ENCODE assay signal across 39 cellular contexts in the genomic region with DNA sequence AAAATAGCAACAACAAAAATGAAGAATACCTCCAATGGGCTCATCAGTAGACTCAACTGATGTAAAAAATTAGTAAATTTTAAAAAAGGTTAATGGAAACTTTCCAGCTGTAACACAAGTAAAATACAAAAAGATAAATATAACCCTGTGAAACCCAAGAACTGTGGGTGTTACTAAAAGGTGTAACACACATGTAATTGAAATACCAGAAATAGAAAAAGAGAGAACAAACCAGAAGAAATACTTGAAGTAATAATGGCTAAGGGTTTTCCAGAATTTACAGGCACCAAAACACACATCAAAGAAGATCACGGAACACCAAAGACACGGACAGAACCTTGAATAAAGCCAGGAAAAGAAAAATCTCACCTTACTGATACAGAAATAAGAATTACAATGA.
"Had no signal": no experiment of that assay in that cellular context is flagged by ENCODE, and none has a peak within 500 bp of the region (broad histone marks: within the 10 kb centered on the region; RNA-seq: fewer than 3 reads in every experiment).

No MANE protein-coding gene starts in this region.

- H3K4me3 ChIP-seq: adrenal gland, ascending aorta, body of pancreas, breast epithelium, cardiac muscle cell had no signal

- H3K9me3 Mint-ChIP-seq: activated naive CD4-positive, alpha-beta T cell treated with anti-CD3 and anti-CD28 coated beads for 36 hours; activated naive CD4-positive, alpha-beta T cell treated with anti-CD3 and anti-CD28 coated beads, Interleukin-2, amount 10 ng/mL, durations not matched to agents 7 days and 5 days; activated naive CD8-positive, alpha-beta T cell treated with anti-CD3 and anti-CD28 coated beads, Interleukin-2, amount 10 ng/mL, durations not matched to agents 7 days and 5 days; activated T-helper 1 cell treated with anti-CD3 and anti-CD28 coated beads, Interleukin-12 subunit alpha, Interleukin-12 subunit beta, Interleukin-2, Interleukin-4 antibody, amounts not matched to agents 30 ng/mL and 10 ng/mL and 1 ng/mL, durations not matched to agents 14 hours and 24 hours and 36 hours; activated T-helper 2 cell treated with anti-CD3 and anti-CD28 coated beads, Interferon-gamma antibody, Interleukin-2, Interleukin-4, amounts not matched to agents 10 μg/mL and 5 μg/mL and 100 μg/mL, durations not matched to agents 14 hours and 24 hours and 36 hours had no signal

- H3K27me3 Mint-ChIP-seq: activated naive CD4-positive, alpha-beta T cell treated with anti-CD3 and anti-CD28 coated beads, Interleukin-2, amount 10 ng/mL, durations not matched to agents 7 days and 5 days; activated naive CD8-positive, alpha-beta T cell treated with anti-CD3 and anti-CD28 coated beads, Interleukin-2, amount 50 U/mL, for 24 hours had no signal

- H3K27ac ChIP-seq: adrenal gland, ascending aorta, body of pancreas, brain microvascular endothelial cell, breast epithelium, cardiac muscle cell had no signal

- H3K9me3 ChIP-seq: adrenal gland, ascending aorta, body of pancreas, breast epithelium had no signal

- H3K27me3 ChIP-seq: adrenal gland, ascending aorta, body of pancreas, brain microvascular endothelial cell, breast epithelium, cardiac muscle cell had no signal

- ATAC-seq: activated naive CD4-positive, alpha-beta T cell treated with anti-CD3 and anti-CD28 coated beads, Interleukin-2, amount 50 U/mL, for 72 hours; activated naive CD8-positive, alpha-beta T cell treated with anti-CD3 and anti-CD28 coated beads, Interleukin-2, amount 50 U/mL, for 24 hours; activated T-cell treated with anti-CD3 and anti-CD28 coated beads, Interleukin-2, amount 50 U/mL, for 4 hours; activated T-cell treated with anti-CD3 and anti-CD28 coated beads, Interleukin-2, amount 50 U/mL, for 72 hours; activated T-helper 17 cell treated with anti-CD3 and anti-CD28 coated beads, Interleukin-2, amount 50 U/mL, for 72 hours; body of pancreas had no signal

- DNase-seq: activated effector memory CD4-positive, alpha-beta T cell treated with anti-CD3 and anti-CD28 coated beads, Interleukin-2, amount 50 U/mL, for 16 hours; activated effector memory CD4-positive, alpha-beta T cell treated with Interleukin-2 at 50 U/mL for 16 hours; activated gamma-delta T cell; activated gamma-delta T cell treated with Interleukin-2 at 50 U/mL for 16 hours; activated naive CD4-positive, alpha-beta T cell; activated naive CD4-positive, alpha-beta T cell treated with anti-CD3 and anti-CD28 coated beads for 36 hours; activated naive CD4-positive, alpha-beta T cell treated with anti-CD3 and anti-CD28 coated beads, Interleukin-2, amount 10 ng/mL, durations not matched to agents 7 days and 5 days; activated naive CD4-positive, alpha-beta T cell treated with anti-CD3 and anti-CD28 coated beads, Interleukin-2, amount 50 U/mL, for 16 hours; activated naive CD4-positive, alpha-beta T cell treated with Interleukin-2 at 50 U/mL for 16 hours; activated naive CD8-positive, alpha-beta T cell treated with anti-CD3 and anti-CD28 coated beads for 36 hours; activated naive CD8-positive, alpha-beta T cell treated with anti-CD3 and anti-CD28 coated beads, Interleukin-2, amount 10 ng/mL, durations not matched to agents 7 days and 5 days; activated naive CD8-positive, alpha-beta T cell treated with anti-CD3 and anti-CD28 coated beads, Interleukin-2, amount 50 U/mL, for 24 hours; activated T-cell treated with anti-CD3 and anti-CD28 coated beads, Interleukin-2, amount 50 U/mL, for 24 hours; activated T-cell treated with anti-CD3 and anti-CD28 coated beads, Interleukin-2, amount 50 U/mL, for 4 hours; activated T-cell treated with anti-CD3 and anti-CD28 coated beads, Interleukin-2, amount 50 U/mL, for 48 hours; activated T-cell treated with anti-CD3 and anti-CD28 coated beads, Interleukin-2, amount 50 U/mL, for 72 hours; adrenal gland; amniotic stem cell; amygdala; anterior cingulate cortex; aorta; body of pancreas; brain microvascular endothelial cell; caudate nucleus; central memory CD4-positive, alpha-beta T cell; cerebellar nuclear complex had no signal

- H3K4me1 Mint-ChIP-seq: activated naive CD4-positive, alpha-beta T cell treated with anti-CD3 and anti-CD28 coated beads, Interleukin-2, amount 10 ng/mL, durations not matched to agents 7 days and 5 days; activated naive CD4-positive, alpha-beta T cell treated with anti-CD3 and anti-CD28 coated beads, Interleukin-2, amount 50 U/mL, for 24 hours; activated naive CD8-positive, alpha-beta T cell treated with anti-CD3 and anti-CD28 coated beads for 36 hours; activated naive CD8-positive, alpha-beta T cell treated with anti-CD3 and anti-CD28 coated beads, Interleukin-2, amount 10 ng/mL, durations not matched to agents 7 days and 5 days; activated naive CD8-positive, alpha-beta T cell treated with anti-CD3 and anti-CD28 coated beads, Interleukin-2, amount 50 U/mL, for 24 hours; activated T-helper 17 cell treated with anti-CD3 and anti-CD28 coated beads, Interleukin-2, amount 50 U/mL, for 72 hours; brain; central memory CD8-positive, alpha-beta T cell had no signal

- H3K36me3 Mint-ChIP-seq: activated naive CD4-positive, alpha-beta T cell treated with anti-CD3 and anti-CD28 coated beads, Interleukin-2, amount 10 ng/mL, durations not matched to agents 7 days and 5 days; activated naive CD4-positive, alpha-beta T cell treated with anti-CD3 and anti-CD28 coated beads, Interleukin-2, amount 50 U/mL, for 24 hours; activated naive CD4-positive, alpha-beta T cell treated with anti-CD3 and anti-CD28 coated beads, Interleukin-2, amount 50 U/mL, for 72 hours; activated naive CD8-positive, alpha-beta T cell; activated naive CD8-positive, alpha-beta T cell treated with anti-CD3 and anti-CD28 coated beads for 36 hours; activated naive CD8-positive, alpha-beta T cell treated with anti-CD3 and anti-CD28 coated beads, Interleukin-2, amount 10 ng/mL, durations not matched to agents 7 days and 5 days; brain had no signal

- H3K36me3 ChIP-seq: adrenal gland, ascending aorta, brain microvascular endothelial cell, breast epithelium, cardiac muscle cell had no signal

- H3K4me3 Mint-ChIP-seq: activated naive CD4-positive, alpha-beta T cell treated with anti-CD3 and anti-CD28 coated beads for 36 hours; activated naive CD4-positive, alpha-beta T cell treated with anti-CD3 and anti-CD28 coated beads, Interleukin-2, amount 10 ng/mL, durations not matched to agents 7 days and 5 days; activated naive CD4-positive, alpha-beta T cell treated with anti-CD3 and anti-CD28 coated beads, Interleukin-2, amount 50 U/mL, for 24 hours; activated naive CD8-positive, alpha-beta T cell; activated naive CD8-positive, alpha-beta T cell treated with anti-CD3 and anti-CD28 coated beads for 36 hours; activated naive CD8-positive, alpha-beta T cell treated with anti-CD3 and anti-CD28 coated beads, Interleukin-2, amount 10 ng/mL, durations not matched to agents 7 days and 5 days; activated naive CD8-positive, alpha-beta T cell treated with anti-CD3 and anti-CD28 coated beads, Interleukin-2, amount 50 U/mL, for 24 hours; activated T-cell treated with anti-CD3 and anti-CD28 coated beads, Interleukin-2, amount 50 U/mL, for 24 hours; activated T-cell treated with anti-CD3 and anti-CD28 coated beads, Interleukin-2, amount 50 U/mL, for 4 hours; activated T-cell treated with anti-CD3 and anti-CD28 coated beads, Interleukin-2, amount 50 U/mL, for 72 hours; activated T-helper 1 cell treated with anti-CD3 and anti-CD28 coated beads, Interleukin-12 subunit alpha, Interleukin-12 subunit beta, Interleukin-2, Interleukin-4 antibody, amounts not matched to agents 30 ng/mL and 10 ng/mL and 1 ng/mL, durations not matched to agents 14 hours and 24 hours and 36 hours; activated T-helper 17 cell treated with anti-CD3 and anti-CD28 coated beads, Interleukin-2, amount 50 U/mL, for 72 hours; brain; central memory CD8-positive, alpha-beta T cell had no signal

- FAIRE-seq: astrocyte, bronchial epithelial cell had no signal

- H3K27ac Mint-ChIP-seq: activated naive CD4-positive, alpha-beta T cell treated with anti-CD3 and anti-CD28 coated beads for 36 hours; activated naive CD4-positive, alpha-beta T cell treated with anti-CD3 and anti-CD28 coated beads, Interleukin-2, amount 10 ng/mL, durations not matched to agents 7 days and 5 days; activated naive CD4-positive, alpha-beta T cell treated with anti-CD3 and anti-CD28 coated beads, Interleukin-2, amount 50 U/mL, for 24 hours; activated naive CD4-positive, alpha-beta T cell treated with anti-CD3 and anti-CD28 coated beads, Interleukin-2, amount 50 U/mL, for 72 hours; activated naive CD8-positive, alpha-beta T cell; activated naive CD8-positive, alpha-beta T cell treated with anti-CD3 and anti-CD28 coated beads for 36 hours; activated naive CD8-positive, alpha-beta T cell treated with anti-CD3 and anti-CD28 coated beads, Interleukin-2, amount 10 ng/mL, durations not matched to agents 7 days and 5 days; activated naive CD8-positive, alpha-beta T cell treated with anti-CD3 and anti-CD28 coated beads, Interleukin-2, amount 50 U/mL, for 24 hours; activated T-cell treated with anti-CD3 and anti-CD28 coated beads, Interleukin-2, amount 50 U/mL, for 24 hours; activated T-cell treated with anti-CD3 and anti-CD28 coated beads, Interleukin-2, amount 50 U/mL, for 72 hours; activated T-helper 1 cell treated with anti-CD3 and anti-CD28 coated beads, Interleukin-12 subunit alpha, Interleukin-12 subunit beta, Interleukin-2, Interleukin-4 antibody, amounts not matched to agents 30 ng/mL and 10 ng/mL and 1 ng/mL, durations not matched to agents 14 hours and 24 hours and 36 hours; activated T-helper 17 cell treated with anti-CD3 and anti-CD28 coated beads, Interleukin-2, amount 50 U/mL, for 72 hours; activated T-helper 2 cell treated with anti-CD3 and anti-CD28 coated beads, Interferon-gamma antibody, Interleukin-2, Interleukin-4, amounts not matched to agents 10 μg/mL and 5 μg/mL and 100 μg/mL, durations not matched to agents 14 hours and 24 hours and 36 hours; brain had no signal

- H3K4me1 ChIP-seq: adrenal gland, ascending aorta, body of pancreas, breast epithelium had no signal
